In genomic region chr7:149817836-149818535, GRCh38 we compare ENCODE assay signal across 18 cellular contexts. TPM values are rescaled to one million over a fixed set of nuclear protein-coding genes. Genes with fewer than 3 reads are reported as not detected.
DNase-seq lines count a peak whose midpoint lies in the region; ATAC-seq, FAIRE-seq and TF ChIP-seq lines count a peak whose summit lies in the region.
"Had no signal": no experiment of that assay in that cellular context is flagged by ENCODE, and none has a peak within 500 bp of the region (broad histone marks: within the 10 kb centered on the region; RNA-seq: fewer than 3 reads in every experiment).

No MANE protein-coding gene starts in this region.

- no peaks in the 10 kb centered on the region for H3K9me3 Mint-ChIP-seq in chondrocyte (ENCODE audit: low read depth)
- H3K9me3 Mint-ChIP-seq in activated CD4-positive, alpha-beta memory T cell treated with anti-CD3 and anti-CD28 coated beads for 36 hours: no peaks in the 10 kb centered on the region
- H3K9me3 Mint-ChIP-seq: CD4-positive, alpha-beta memory T cell had no signal

- no peak overlapping the region for H3K27ac Mint-ChIP-seq in chondrocyte (ENCODE audit: unreplicated experiment)
- no peak overlapping the region for H3K27ac Mint-ChIP-seq in activated CD4-positive, alpha-beta memory T cell treated with anti-CD3 and anti-CD28 coated beads for 36 hours
- H3K27ac Mint-ChIP-seq: CD4-positive, alpha-beta memory T cell had no signal

- H4K20me1 ChIP-seq in osteoblast (ENCODE audit: insufficient read depth, low read length): no peaks in the 10 kb centered on the region

- no peak overlapping the region for H3K4me2 ChIP-seq in osteoblast (ENCODE audit: insufficient read depth, low read length)

- intact Hi-C loops in left ventricle myocardium superior (cut with micrococcal nuclease) (no loop called here), left cardiac atrium (cut with DNase I) (no loop called here)
- intact Hi-C loops in activated CD4-positive, alpha-beta memory T cell treated with anti-CD3 and anti-CD28 coated beads for 36 hours (cut with micrococcal nuclease): no loop called here

- H3K36me3 Mint-ChIP-seq in chondrocyte (ENCODE audit: low read depth): no peaks in the 10 kb centered on the region
- H3K36me3 Mint-ChIP-seq in activated CD4-positive, alpha-beta memory T cell treated with anti-CD3 and anti-CD28 coated beads for 36 hours: no peaks in the 10 kb centered on the region
- H3K36me3 Mint-ChIP-seq: CD4-positive, alpha-beta memory T cell had no signal

- CTCF ChIA-PET in activated CD4-positive, alpha-beta memory T cell treated with anti-CD3 and anti-CD28 coated beads for 36 hours (lab: Charles Lee): interaction anchor here (1.1 kb wide), 1 partner anchor 11 kb away, joined by 3 read pairs; no protein-coding TSS in a partner anchor

- H3K9me3 ChIP-seq in osteoblast (ENCODE audit: low read depth, low read length): no peaks in the 10 kb centered on the region

- H3K79me2 ChIP-seq in osteoblast (ENCODE audit: insufficient read depth, low read length): no peaks in the 10 kb centered on the region

- ATAC-seq in left ventricle myocardium superior (no peak), left cardiac atrium (no peak), HG02798 (IDR thresholded peaks at IDR 0.05; ENCODE audit: poor library complexity, unreplicated experiment) (no peak)
- ATAC-seq: GM12878, HepG2 had no signal

- no peak overlapping the region for H3K4me3 Mint-ChIP-seq in chondrocyte (ENCODE audit: unreplicated experiment)
- H3K4me3 Mint-ChIP-seq in activated CD4-positive, alpha-beta memory T cell treated with anti-CD3 and anti-CD28 coated beads for 36 hours: no peak overlapping the region
- H3K4me3 Mint-ChIP-seq: CD4-positive, alpha-beta memory T cell had no signal

- H3K4me1 ChIP-seq in osteoblast (ENCODE audit: insufficient read depth, low read length): no peaks in the 10 kb centered on the region

- no peak overlapping the region for H3K4me3 ChIP-seq in osteoblast (ENCODE audit: insufficient read depth, low read length)
- H3K4me3 ChIP-seq: GM12878, GM23248 had no signal

- H3K27ac ChIP-seq in osteoblast (ENCODE audit: low read depth, low read length): no peak overlapping the region
- H3K27ac ChIP-seq: C4-2B, GM23248 had no signal

- POLR2A ChIA-PET in activated CD4-positive, alpha-beta memory T cell treated with anti-CD3 and anti-CD28 coated beads for 36 hours (lab: Charles Lee): no interaction called here

- H3K27me3 Mint-ChIP-seq in chondrocyte (ENCODE audit: low read depth): peaks cover 2% of the 10 kb centered on the region
- no peaks in the 10 kb centered on the region for H3K27me3 Mint-ChIP-seq in activated CD4-positive, alpha-beta memory T cell treated with anti-CD3 and anti-CD28 coated beads for 36 hours
- H3K27me3 Mint-ChIP-seq: CD4-positive, alpha-beta memory T cell had no signal

- no peaks in the 10 kb centered on the region for H3K36me3 ChIP-seq in osteoblast (ENCODE audit: insufficient read depth, low read length)

- DNase-seq in left ventricle myocardium superior (peak; percentile 14), left cardiac atrium (no peak), chondrocyte (ENCODE audit: low spot score) (peak; percentile 88), osteoblast (ENCODE audit: insufficient read length, low spot score, missing footprints) (peak; percentile 84), RCC 7860 (ENCODE audit: low spot score) (no peak)
- no peak for DNase-seq in activated CD4-positive, alpha-beta memory T cell treated with anti-CD3 and anti-CD28 coated beads for 36 hours
- DNase-seq: ACHN; CD4-positive, alpha-beta memory T cell; DMS79; GM23248; H7 had no signal

- H3K4me1 Mint-ChIP-seq in chondrocyte (ENCODE audit: low read depth): no peaks in the 10 kb centered on the region
- H3K4me1 Mint-ChIP-seq in activated CD4-positive, alpha-beta memory T cell treated with anti-CD3 and anti-CD28 coated beads for 36 hours (ENCODE audit: low read depth): no peaks in the 10 kb centered on the region
- H3K4me1 Mint-ChIP-seq: CD4-positive, alpha-beta memory T cell had no signal

- TF ChIP-seq CTCF in chondrocyte (IDR thresholded peaks at IDR 0.05) (no peak), osteoblast (IDR thresholded peaks at IDR 0.05; ENCODE audit: extremely low read depth, low read depth, low read length) (no peak)

- no peaks in the 10 kb centered on the region for H3K27me3 ChIP-seq in osteoblast (ENCODE audit: insufficient read depth, low read length)

- FAIRE-seq in RCC 7860 (lab: Jason Lieb, UNC): no peak
- FAIRE-seq: GM12878, GM18507, HepG2, HTR-8/SVneo had no signal

- H2AFZ ChIP-seq in osteoblast (ENCODE audit: low read length): no peak overlapping the region
- H2AFZ ChIP-seq: GM23248 had no signal

RNA-seq across cellular contexts. Expression of gene ZNF862, which starts 20.2 kb away (rescaled TPM):
- total RNA-seq in left ventricle myocardium superior (9.5 TPM), left cardiac atrium (1 to 10 TPM; 8.7 to 9.7 TPM), chondrocyte (15.9 to 17.6 TPM (median 16.3 TPM) in 3 replicates), osteoblast (8.7 and 12.7 TPM in 2 replicates)
- 10 to 100 TPM; 18.1 to 21.4 TPM for total RNA-seq in activated CD4-positive, alpha-beta memory T cell treated with anti-CD3 and anti-CD28 coated beads for 36 hours

RNA-seq across cellular contexts. Expression of gene ZNF467, which starts 44.6 kb away (rescaled TPM):
- total RNA-seq in left ventricle myocardium superior (7.8 TPM), left cardiac atrium (10 to 100 TPM in 1 of 2 donors, 1 to 10 TPM in 1; 7.9 to 10.4 TPM), chondrocyte (2.3 to 3.5 TPM (median 3.1 TPM) in 3 replicates), osteoblast (not detected in 2 replicates)
- under 1 TPM; 0.41 to 0.45 TPM for total RNA-seq in activated CD4-positive, alpha-beta memory T cell treated with anti-CD3 and anti-CD28 coated beads for 36 hours
- total RNA-seq: A172, GM12878, GM23248, HepG2 had no signal

RNA-seq across cellular contexts. Expression of gene ATP6V0E2, which starts 55.8 kb away (rescaled TPM):
- total RNA-seq in left ventricle myocardium superior (168 TPM), left cardiac atrium (100 to 1,000 TPM in 1 of 2 donors, 10 to 100 TPM in 1; 56.8 to 104 TPM), chondrocyte (23.1 to 28.5 TPM (median 24.8 TPM) in 3 replicates), osteoblast (27.9 and 28.3 TPM in 2 replicates)
- total RNA-seq in activated CD4-positive, alpha-beta memory T cell treated with anti-CD3 and anti-CD28 coated beads for 36 hours: 10 to 100 TPM; 33.5 to 34.1 TPM

Comparison
In these comparisons a context has a peak if more than half of its experiments do, and no peak if none do; other contexts are left out.
1. DNase-seq: peak in left ventricle myocardium superior (single experiment), chondrocyte (single experiment) and osteoblast (single experiment); none in left cardiac atrium (single experiment), RCC 7860 (single experiment) and activated CD4-positive, alpha-beta memory T cell treated with anti-CD3 and anti-CD28 coated beads for 36 hours (single experiment).